ENCODE assay signal across 37 cellular contexts in genomic region chr7:45631569-45631968, GRCh38.
"Had no signal": no experiment of that assay in that cellular context is flagged by ENCODE, and none has a peak within 500 bp of the region (broad histone marks: within the 10 kb centered on the region; RNA-seq: fewer than 3 reads in every experiment).

No MANE protein-coding gene starts in this region.

- H3K9me3 Mint-ChIP-seq: activated naive CD4-positive, alpha-beta T cell treated with anti-CD3 and anti-CD28 coated beads, Interleukin-2, amount 10 ng/mL, durations not matched to agents 7 days and 5 days; activated naive CD4-positive, alpha-beta T cell treated with anti-CD3 and anti-CD28 coated beads, Interleukin-2, amount 50 U/mL, for 72 hours; activated naive CD8-positive, alpha-beta T cell treated with anti-CD3 and anti-CD28 coated beads, Interleukin-2, amount 10 ng/mL, durations not matched to agents 7 days and 5 days; activated T-cell treated with anti-CD3 and anti-CD28 coated beads, Interleukin-2, amount 50 U/mL, for 24 hours; activated T-helper 1 cell treated with anti-CD3 and anti-CD28 coated beads, Interleukin-12 subunit alpha, Interleukin-12 subunit beta, Interleukin-2, Interleukin-4 antibody, amounts not matched to agents 30 ng/mL and 10 ng/mL and 1 ng/mL, durations not matched to agents 14 hours and 24 hours and 36 hours; activated T-helper 2 cell treated with anti-CD3 and anti-CD28 coated beads, Interferon-gamma antibody, Interleukin-2, Interleukin-4, amounts not matched to agents 10 μg/mL and 5 μg/mL and 100 μg/mL, durations not matched to agents 14 hours and 24 hours and 36 hours; central memory CD8-positive, alpha-beta T cell had no signal

- ATAC-seq: activated naive CD4-positive, alpha-beta T cell treated with anti-CD3 and anti-CD28 coated beads, Interleukin-2, amount 50 U/mL, for 72 hours; activated naive CD8-positive, alpha-beta T cell treated with anti-CD3 and anti-CD28 coated beads, Interleukin-2, amount 50 U/mL, for 24 hours; activated T-cell treated with anti-CD3 and anti-CD28 coated beads, Interleukin-2, amount 50 U/mL, for 4 hours; activated T-cell treated with anti-CD3 and anti-CD28 coated beads, Interleukin-2, amount 50 U/mL, for 72 hours; activated T-helper 17 cell treated with anti-CD3 and anti-CD28 coated beads, Interleukin-2, amount 50 U/mL, for 72 hours; body of pancreas had no signal

- H3K36me3 Mint-ChIP-seq: activated naive CD4-positive, alpha-beta T cell treated with anti-CD3 and anti-CD28 coated beads, Interleukin-2, amount 10 ng/mL, durations not matched to agents 7 days and 5 days; activated naive CD4-positive, alpha-beta T cell treated with anti-CD3 and anti-CD28 coated beads, Interleukin-2, amount 50 U/mL, for 72 hours; activated naive CD8-positive, alpha-beta T cell; activated naive CD8-positive, alpha-beta T cell treated with anti-CD3 and anti-CD28 coated beads for 36 hours; activated naive CD8-positive, alpha-beta T cell treated with anti-CD3 and anti-CD28 coated beads, Interleukin-2, amount 10 ng/mL, durations not matched to agents 7 days and 5 days had no signal

- H3K27me3 Mint-ChIP-seq: activated naive CD4-positive, alpha-beta T cell treated with anti-CD3 and anti-CD28 coated beads, Interleukin-2, amount 10 ng/mL, durations not matched to agents 7 days and 5 days; activated naive CD8-positive, alpha-beta T cell treated with anti-CD3 and anti-CD28 coated beads, Interleukin-2, amount 50 U/mL, for 24 hours; activated T-cell treated with anti-CD3 and anti-CD28 coated beads, Interleukin-2, amount 50 U/mL, for 24 hours; activated T-helper 17 cell treated with anti-CD3 and anti-CD28 coated beads, Interleukin-2, amount 50 U/mL, for 72 hours; brain had no signal

- H3K9me3 ChIP-seq: adrenal gland, body of pancreas had no signal

- DNase-seq: activated effector memory CD4-positive, alpha-beta T cell treated with anti-CD3 and anti-CD28 coated beads, Interleukin-2, amount 50 U/mL, for 16 hours; activated effector memory CD4-positive, alpha-beta T cell treated with Interleukin-2 at 50 U/mL for 16 hours; activated gamma-delta T cell; activated gamma-delta T cell treated with Interleukin-2 at 50 U/mL for 16 hours; activated naive CD4-positive, alpha-beta T cell; activated naive CD4-positive, alpha-beta T cell treated with anti-CD3 and anti-CD28 coated beads for 36 hours; activated naive CD4-positive, alpha-beta T cell treated with anti-CD3 and anti-CD28 coated beads, Interleukin-2, amount 10 ng/mL, durations not matched to agents 7 days and 5 days; activated naive CD4-positive, alpha-beta T cell treated with anti-CD3 and anti-CD28 coated beads, Interleukin-2, amount 50 U/mL, for 16 hours; activated naive CD4-positive, alpha-beta T cell treated with Interleukin-2 at 50 U/mL for 16 hours; activated naive CD8-positive, alpha-beta T cell treated with anti-CD3 and anti-CD28 coated beads for 36 hours; activated naive CD8-positive, alpha-beta T cell treated with anti-CD3 and anti-CD28 coated beads, Interleukin-2, amount 10 ng/mL, durations not matched to agents 7 days and 5 days; activated naive CD8-positive, alpha-beta T cell treated with anti-CD3 and anti-CD28 coated beads, Interleukin-2, amount 50 U/mL, for 24 hours; activated T-cell treated with anti-CD3 and anti-CD28 coated beads, Interleukin-2, amount 50 U/mL, for 24 hours; activated T-cell treated with anti-CD3 and anti-CD28 coated beads, Interleukin-2, amount 50 U/mL, for 4 hours; activated T-cell treated with anti-CD3 and anti-CD28 coated beads, Interleukin-2, amount 50 U/mL, for 48 hours; activated T-cell treated with anti-CD3 and anti-CD28 coated beads, Interleukin-2, amount 50 U/mL, for 72 hours; adrenal gland; amniotic stem cell; amygdala; anterior cingulate cortex; aorta; body of pancreas; brain microvascular endothelial cell; caudate nucleus; central memory CD4-positive, alpha-beta T cell; cerebellar nuclear complex had no signal

- H3K4me3 Mint-ChIP-seq: activated naive CD4-positive, alpha-beta T cell treated with anti-CD3 and anti-CD28 coated beads for 36 hours; activated naive CD4-positive, alpha-beta T cell treated with anti-CD3 and anti-CD28 coated beads, Interleukin-2, amount 10 ng/mL, durations not matched to agents 7 days and 5 days; activated naive CD4-positive, alpha-beta T cell treated with anti-CD3 and anti-CD28 coated beads, Interleukin-2, amount 50 U/mL, for 24 hours; activated naive CD8-positive, alpha-beta T cell; activated naive CD8-positive, alpha-beta T cell treated with anti-CD3 and anti-CD28 coated beads for 36 hours; activated naive CD8-positive, alpha-beta T cell treated with anti-CD3 and anti-CD28 coated beads, Interleukin-2, amount 10 ng/mL, durations not matched to agents 7 days and 5 days; activated naive CD8-positive, alpha-beta T cell treated with anti-CD3 and anti-CD28 coated beads, Interleukin-2, amount 50 U/mL, for 24 hours; activated T-cell treated with anti-CD3 and anti-CD28 coated beads, Interleukin-2, amount 50 U/mL, for 24 hours; activated T-cell treated with anti-CD3 and anti-CD28 coated beads, Interleukin-2, amount 50 U/mL, for 4 hours; activated T-cell treated with anti-CD3 and anti-CD28 coated beads, Interleukin-2, amount 50 U/mL, for 72 hours; activated T-helper 1 cell treated with anti-CD3 and anti-CD28 coated beads, Interleukin-12 subunit alpha, Interleukin-12 subunit beta, Interleukin-2, Interleukin-4 antibody, amounts not matched to agents 30 ng/mL and 10 ng/mL and 1 ng/mL, durations not matched to agents 14 hours and 24 hours and 36 hours; activated T-helper 17 cell treated with anti-CD3 and anti-CD28 coated beads, Interleukin-2, amount 50 U/mL, for 72 hours; brain; central memory CD8-positive, alpha-beta T cell had no signal

- H3K27ac Mint-ChIP-seq: activated naive CD4-positive, alpha-beta T cell treated with anti-CD3 and anti-CD28 coated beads for 36 hours; activated naive CD4-positive, alpha-beta T cell treated with anti-CD3 and anti-CD28 coated beads, Interleukin-2, amount 10 ng/mL, durations not matched to agents 7 days and 5 days; activated naive CD4-positive, alpha-beta T cell treated with anti-CD3 and anti-CD28 coated beads, Interleukin-2, amount 50 U/mL, for 24 hours; activated naive CD4-positive, alpha-beta T cell treated with anti-CD3 and anti-CD28 coated beads, Interleukin-2, amount 50 U/mL, for 72 hours; activated naive CD8-positive, alpha-beta T cell; activated naive CD8-positive, alpha-beta T cell treated with anti-CD3 and anti-CD28 coated beads for 36 hours; activated naive CD8-positive, alpha-beta T cell treated with anti-CD3 and anti-CD28 coated beads, Interleukin-2, amount 10 ng/mL, durations not matched to agents 7 days and 5 days; activated naive CD8-positive, alpha-beta T cell treated with anti-CD3 and anti-CD28 coated beads, Interleukin-2, amount 50 U/mL, for 24 hours; activated T-cell treated with anti-CD3 and anti-CD28 coated beads, Interleukin-2, amount 50 U/mL, for 24 hours; activated T-cell treated with anti-CD3 and anti-CD28 coated beads, Interleukin-2, amount 50 U/mL, for 72 hours; activated T-helper 1 cell treated with anti-CD3 and anti-CD28 coated beads, Interleukin-12 subunit alpha, Interleukin-12 subunit beta, Interleukin-2, Interleukin-4 antibody, amounts not matched to agents 30 ng/mL and 10 ng/mL and 1 ng/mL, durations not matched to agents 14 hours and 24 hours and 36 hours; activated T-helper 17 cell treated with anti-CD3 and anti-CD28 coated beads, Interleukin-2, amount 50 U/mL, for 72 hours; activated T-helper 2 cell treated with anti-CD3 and anti-CD28 coated beads, Interferon-gamma antibody, Interleukin-2, Interleukin-4, amounts not matched to agents 10 μg/mL and 5 μg/mL and 100 μg/mL, durations not matched to agents 14 hours and 24 hours and 36 hours; brain had no signal

- H3K4me1 Mint-ChIP-seq: activated naive CD4-positive, alpha-beta T cell treated with anti-CD3 and anti-CD28 coated beads, Interleukin-2, amount 10 ng/mL, durations not matched to agents 7 days and 5 days; activated naive CD4-positive, alpha-beta T cell treated with anti-CD3 and anti-CD28 coated beads, Interleukin-2, amount 50 U/mL, for 24 hours; activated naive CD8-positive, alpha-beta T cell treated with anti-CD3 and anti-CD28 coated beads for 36 hours; activated naive CD8-positive, alpha-beta T cell treated with anti-CD3 and anti-CD28 coated beads, Interleukin-2, amount 10 ng/mL, durations not matched to agents 7 days and 5 days; activated naive CD8-positive, alpha-beta T cell treated with anti-CD3 and anti-CD28 coated beads, Interleukin-2, amount 50 U/mL, for 24 hours; activated T-helper 17 cell treated with anti-CD3 and anti-CD28 coated beads, Interleukin-2, amount 50 U/mL, for 72 hours; brain; central memory CD8-positive, alpha-beta T cell had no signal

- H3K27me3 ChIP-seq: adrenal gland, ascending aorta, body of pancreas, brain microvascular endothelial cell, breast epithelium, cardiac muscle cell had no signal

- H3K4me3 ChIP-seq: adrenal gland, ascending aorta, body of pancreas, breast epithelium, cardiac muscle cell had no signal

- H3K27ac ChIP-seq: adrenal gland, ascending aorta, body of pancreas, brain microvascular endothelial cell, breast epithelium, cardiac muscle cell had no signal

- H3K36me3 ChIP-seq: adrenal gland, ascending aorta, brain microvascular endothelial cell, breast epithelium, cardiac muscle cell had no signal

- H3K4me1 ChIP-seq: adrenal gland, ascending aorta, body of pancreas, breast epithelium had no signal
